Comparison of ENCODE assay signal across 14 cellular contexts in genomic region chr14:22509036-22509709, GRCh38.
DNase-seq lines count a peak whose midpoint lies in the region; ATAC-seq, FAIRE-seq and TF ChIP-seq lines count a peak whose summit lies in the region.
"Had no signal": no experiment of that assay in that cellular context is flagged by ENCODE, and none has a peak within 500 bp of the region (broad histone marks: within the 10 kb centered on the region; RNA-seq: fewer than 3 reads in every experiment).

No MANE protein-coding gene starts in this region.

- peak overlapping the region; percentile 79 to 86 for H3K27ac Mint-ChIP-seq in natural killer cell treated with Interleukin-12 subunit alpha and Interleukin-12 subunit beta and Interleukin-15 and Interleukin-18, amount 100 ng/mL, for 72 hours
- H3K27ac Mint-ChIP-seq in natural killer cell, result peak overlapping the region in 1 of 2 donors; percentile 80

- no peaks in the 10 kb centered on the region for H3K9me3 Mint-ChIP-seq in natural killer cell treated with Interleukin-12 subunit alpha and Interleukin-12 subunit beta and Interleukin-15 and Interleukin-18, amount 100 ng/mL, for 72 hours
- H3K9me3 Mint-ChIP-seq in natural killer cell, result no peaks in the 10 kb centered on the region

- H3K36me3 Mint-ChIP-seq in natural killer cell treated with Interleukin-12 subunit alpha and Interleukin-12 subunit beta and Interleukin-15 and Interleukin-18, amount 100 ng/mL, for 72 hours, result peaks cover 4% of the 10 kb centered on the region
- peaks cover 9% of the 10 kb centered on the region for H3K36me3 Mint-ChIP-seq in natural killer cell

- H4K20me1 ChIP-seq in OCI-LY3 (ENCODE audit: insufficient read depth, low read length), result no peaks in the 10 kb centered on the region

- intact Hi-C loops in natural killer cell (cut with micrococcal nuclease), result no loop called here

- peak overlapping the region; percentile 62 for H3K4me2 ChIP-seq in OCI-LY3 (ENCODE audit: low read length)

- peak overlapping the region; percentile 51 for H3K9ac ChIP-seq in OCI-LY3 (ENCODE audit: low read length)

- TF ChIP-seq CTCF in natural killer cell (IDR thresholded peaks at IDR 0.05) (no peak), OCI-LY3 (IDR thresholded peaks at IDR 0.05; ENCODE audit: low read depth, low read length) (no peak)

- no peak overlapping the region; the same call in 1 of the 2 replicates for H2AFZ ChIP-seq in OCI-LY3 (ENCODE audit: low read depth, low read length)

- peak overlapping the region; percentile 81 for H3K4me3 Mint-ChIP-seq in natural killer cell treated with Interleukin-12 subunit alpha and Interleukin-12 subunit beta and Interleukin-15 and Interleukin-18, amount 100 ng/mL, for 72 hours
- no peak overlapping the region for H3K4me3 Mint-ChIP-seq in natural killer cell

- H3K27me3 ChIP-seq in OCI-LY3 (ENCODE audit: low read depth, low read length), result no peaks in the 10 kb centered on the region
- H3K27me3 ChIP-seq in effector memory CD4-positive, alpha-beta T cell (replicated peaks; ENCODE audit: control insufficient read depth, insufficient read depth, low read length, poor library complexity, severe bottlenecking), result no peaks in the 10 kb centered on the region
- H3K27me3 ChIP-seq: ovary had no signal

- peaks cover 87% of the 10 kb centered on the region for H3K4me1 ChIP-seq in OCI-LY3 (ENCODE audit: low read length)
- H3K4me1 ChIP-seq in effector memory CD4-positive, alpha-beta T cell (ENCODE audit: control insufficient read depth, insufficient read depth, low read length, poor library complexity, severe bottlenecking), result peaks cover 50% of the 10 kb centered on the region

- DNase-seq in natural killer cell treated with Interleukin-12 subunit alpha and Interleukin-12 subunit beta and Interleukin-15 and Interleukin-18, amount 100 ng/mL, for 72 hours (ENCODE audit: low spot score), result no peak
- DNase-seq in natural killer cell (no peak), SIG-M5 (lab: John Stamatoyannopoulos, UW) (no peak), RCC 7860 (ENCODE audit: low spot score) (no peak), HuH-7 (ENCODE audit: low spot score) (no peak)
- DNase-seq in effector memory CD4-positive, alpha-beta T cell, result no peak
- DNase-seq: activated effector memory CD4-positive, alpha-beta T cell treated with anti-CD3 and anti-CD28 coated beads, Interleukin-2, amount 50 U/mL, for 16 hours; GDM1; hippocampal formation; NCI-H226; ovary had no signal

- no peaks in the 10 kb centered on the region for H3K79me2 ChIP-seq in OCI-LY3 (ENCODE audit: low read length)

- H3K4me3 ChIP-seq in OCI-LY3 (ENCODE audit: low read length), result 0 out of 2 replicates have a peak overlapping the region, but pooled peaks have one; percentile 24
- H3K4me3 ChIP-seq in effector memory CD4-positive, alpha-beta T cell (ENCODE audit: insufficient read depth, low read depth, low read length, poor library complexity, severe bottlenecking), result peak overlapping the region; percentile 35
- H3K4me3 ChIP-seq: ovary had no signal

- FAIRE-seq in RCC 7860 (lab: Jason Lieb, UNC), result no peak

- H3K27me3 Mint-ChIP-seq in natural killer cell treated with Interleukin-12 subunit alpha and Interleukin-12 subunit beta and Interleukin-15 and Interleukin-18, amount 100 ng/mL, for 72 hours, result no peaks in the 10 kb centered on the region
- H3K27me3 Mint-ChIP-seq in natural killer cell (ENCODE audit: low read depth in 2 of 2), result no peaks in the 10 kb centered on the region

- no peak for ATAC-seq in natural killer cell treated with Interleukin-12 subunit alpha and Interleukin-12 subunit beta and Interleukin-15 and Interleukin-18, amount 100 ng/mL, for 72 hours
- ATAC-seq in natural killer cell (no peak), GM18519 (IDR thresholded peaks at IDR 0.05; ENCODE audit: low FRiP score, unreplicated experiment) (no peak)
- ATAC-seq: esophagus mucosa had no signal

- peak overlapping the region; percentile 87 for H3K27ac ChIP-seq in OCI-LY3 (ENCODE audit: low read length)
- H3K27ac ChIP-seq in effector memory CD4-positive, alpha-beta T cell (ENCODE audit: insufficient read depth, low read length, poor library complexity, severe bottlenecking), result peak overlapping the region; percentile 83
- H3K27ac ChIP-seq: ovary had no signal

- H3K9me3 ChIP-seq in OCI-LY3 (ENCODE audit: insufficient read depth, low read length), result no peaks in the 10 kb centered on the region
- H3K9me3 ChIP-seq in effector memory CD4-positive, alpha-beta T cell (ENCODE audit: control insufficient read depth, low read length), result no peaks in the 10 kb centered on the region
- H3K9me3 ChIP-seq: ovary had no signal

- no peaks in the 10 kb centered on the region for H3K36me3 ChIP-seq in OCI-LY3 (replicated peaks; ENCODE audit: low read depth, low read length)
- H3K36me3 ChIP-seq in effector memory CD4-positive, alpha-beta T cell (ENCODE audit: control insufficient read depth, insufficient read depth, low read length), result peaks cover 13% of the 10 kb centered on the region
- H3K36me3 ChIP-seq: ovary had no signal

- H3K4me1 Mint-ChIP-seq in natural killer cell treated with Interleukin-12 subunit alpha and Interleukin-12 subunit beta and Interleukin-15 and Interleukin-18, amount 100 ng/mL, for 72 hours (ENCODE audit: low read depth in 2 of 2), result peaks cover 57 to 75% of the 10 kb centered on the region in 2 donors
- peaks cover 56 to 71% of the 10 kb centered on the region in 2 donors for H3K4me1 Mint-ChIP-seq in natural killer cell
